15 cellular contexts compared by ENCODE assay signal in the genomic region with DNA sequence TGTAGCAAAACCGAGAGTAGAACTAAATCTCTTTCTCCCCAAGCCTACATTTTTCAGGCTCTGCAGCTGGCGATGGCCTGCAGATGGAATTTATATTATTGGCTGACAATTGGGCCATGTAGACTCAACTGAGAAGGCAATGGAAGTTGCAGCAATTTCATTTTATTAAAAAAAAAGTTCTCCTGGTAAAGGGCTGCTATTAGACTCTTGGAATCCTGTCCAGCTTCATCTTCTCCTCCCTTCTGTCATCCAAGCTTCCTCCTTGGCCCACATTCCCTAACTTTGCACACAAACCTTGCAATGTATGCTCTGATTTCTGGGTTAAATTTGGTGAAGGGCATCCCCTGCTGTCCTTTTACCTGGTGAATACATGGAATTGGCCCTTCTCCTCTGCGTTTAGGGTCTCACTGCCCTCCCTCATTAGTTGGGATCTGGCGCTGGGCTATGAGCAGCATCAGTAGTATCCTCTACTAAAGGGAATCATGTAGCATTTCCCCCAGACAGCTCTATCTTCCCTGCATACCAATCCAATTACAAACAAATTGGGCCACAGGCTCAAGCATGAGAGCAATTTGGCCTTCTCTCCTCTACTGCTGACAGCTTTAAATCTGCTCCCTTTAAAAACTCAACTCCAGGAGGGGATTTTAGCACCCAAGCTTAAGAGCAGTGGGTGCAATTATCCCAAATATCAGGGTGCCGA.
A peak's percentile ranks its signal among the peaks of the same experiment; 100 is the strongest.
DNase-seq lines count a peak whose midpoint lies in the region; ATAC-seq and TF ChIP-seq lines count a peak whose summit lies in the region.
"Had no signal": no experiment of that assay in that cellular context is flagged by ENCODE, and none has a peak within 500 bp of the region (broad histone marks: within the 10 kb centered on the region; RNA-seq: fewer than 3 reads in every experiment).

No MANE protein-coding gene starts in this region.

- no peak overlapping the region for H3K4me3 ChIP-seq in BJ (ENCODE audit: low read depth, low read length)
- no peak overlapping the region for H3K4me3 ChIP-seq in PC-3 (ENCODE audit: low read length)
- no peak overlapping the region for H3K4me3 ChIP-seq in fibroblast of pulmonary artery (replicated peaks; ENCODE audit: low read depth, low read length)
- H3K4me3 ChIP-seq: cardiac muscle cell, lung, Peyer's patch, tibial artery had no signal

- CTCF ChIA-PET in BJ (lab: Yijun Ruan, JAX) (no interaction called here), PC-3 (lab: Charles Lee) (no interaction called here)

- DNase-seq in BJ (ENCODE audit: low read depth), result peak; percentile 9
- peak; percentile 44 for DNase-seq in PC-3
- DNase-seq in fibroblast of pulmonary artery (ENCODE audit: low read depth), result peak; percentile 17
- peak; percentile 18 for DNase-seq in non-pigmented ciliary epithelial cell (ENCODE audit: low read depth)
- no peak for DNase-seq in NCI-H2171 (lab: John Stamatoyannopoulos, UW)
- DNase-seq in NCI-H1417 treated with DMSO at 0.1 percent for 48 hours (lab: John Stamatoyannopoulos, UW), result no peak
- DNase-seq in NCI-H128 (lab: John Stamatoyannopoulos, UW; ENCODE audit: unreplicated experiment), result no peak
- DNase-seq in activated T-cell treated with anti-CD3 and anti-CD28 coated beads, Interleukin-2, amount 50 U/mL, for 1 hour, result no peak
- DNase-seq: activated CD8-positive, alpha-beta memory T cell treated with anti-CD3 and anti-CD28 coated beads, Interleukin-2, amount 50 U/mL, for 48 hours; C1 segment of cervical spinal cord; Peyer's patch; tibial artery had no signal

- H3K9me3 ChIP-seq in PC-3 (ENCODE audit: low read length), result no peaks in the 10 kb centered on the region
- H3K9me3 ChIP-seq: Peyer's patch, tibial artery had no signal

- POLR2A ChIA-PET in BJ (lab: Charles Lee) (no interaction called here), PC-3 (lab: Charles Lee; ENCODE audit: unreplicated experiment) (no interaction called here)

- H3K27ac ChIP-seq in PC-3 (ENCODE audit: low read length), result no peak overlapping the region
- H3K27ac ChIP-seq: cardiac muscle cell, KMS-11, Peyer's patch, tibial artery had no signal

- ATAC-seq in PC-3, result peak; percentile 72

- no peaks in the 10 kb centered on the region for H3K36me3 ChIP-seq in BJ (ENCODE audit: control insufficient read depth, insufficient read depth, low read length)
- H3K36me3 ChIP-seq in PC-3 (ENCODE audit: low read depth, low read length), result no peaks in the 10 kb centered on the region
- H3K36me3 ChIP-seq: cardiac muscle cell, Peyer's patch, tibial artery had no signal

- no peak for TF ChIP-seq CTCF in BJ (IDR thresholded peaks at IDR 0.05; ENCODE audit: insufficient read depth, low read depth, low read length)
- TF ChIP-seq CTCF in PC-3 (conservative IDR thresholded peaks at IDR 0.05; ENCODE audit: low read depth, low read length), result no peak
- TF ChIP-seq CTCF in fibroblast of pulmonary artery (IDR thresholded peaks at IDR 0.05; ENCODE audit: low read length, missing control alignments), result no peak

- H3F3A ChIP-seq in PC-3 (ENCODE audit: low read length, unreplicated experiment), result no peaks in the 10 kb centered on the region

- H2AFZ ChIP-seq in PC-3 (ENCODE audit: low read length), result no peak overlapping the region

- 0 out of 2 replicates have a peak, but pooled peaks cover 4% of the 10 kb centered on the region for H3K4me1 ChIP-seq in PC-3 (ENCODE audit: insufficient read depth, low read length)
- H3K4me1 ChIP-seq: Peyer's patch had no signal

- no peaks in the 10 kb centered on the region for H4K20me1 ChIP-seq in PC-3 (ENCODE audit: low read length)

- H3K9me2 ChIP-seq in PC-3 (replicated peaks; ENCODE audit: low read length), result no peaks in the 10 kb centered on the region

- H3K79me2 ChIP-seq in PC-3 (ENCODE audit: low read length), result no peaks in the 10 kb centered on the region

- no peak overlapping the region for H3K4me2 ChIP-seq in PC-3 (ENCODE audit: low read length)
- H3K4me2 ChIP-seq: KMS-11 had no signal

- BruUV-seq in PC-3 (replicated peaks; lab: Mats Ljungman, UMichigan), result no TSS peak

- H3K9ac ChIP-seq in PC-3 (ENCODE audit: low read length), result no peak overlapping the region
- H3K9ac ChIP-seq: KMS-11 had no signal

- intact Hi-C loops in PC-3 (cut with micrococcal nuclease), result loop anchor here (10.0 kb wide), 2 partner anchors 165 to 725 kb away; no protein-coding TSS in a partner anchor

- H3K27me3 ChIP-seq in BJ (ENCODE audit: control insufficient read depth, insufficient read depth, low read length) (peaks cover 3% of the 10 kb centered on the region), PC-3 (ENCODE audit: low read length) (peaks cover under 1% of the 10 kb centered on the region; the same call in 1 of the 2 replicates)
- H3K27me3 ChIP-seq: cardiac muscle cell, Peyer's patch, tibial artery had no signal

Comparison
In these comparisons a context has a peak if more than half of its experiments do, and no peak if none do; other contexts are left out.
1. DNase-seq: peak in BJ (single experiment), PC-3 (single experiment), fibroblast of pulmonary artery (single experiment) and non-pigmented ciliary epithelial cell (single experiment); none in NCI-H2171 (single experiment), NCI-H1417 treated with DMSO at 0.1 percent for 48 hours (single experiment), NCI-H128 (single experiment) and activated T-cell treated with anti-CD3 and anti-CD28 coated beads, Interleukin-2, amount 50 U/mL, for 1 hour (single experiment).